1 cellular context compared by ENCODE assay signal in the genomic region with DNA sequence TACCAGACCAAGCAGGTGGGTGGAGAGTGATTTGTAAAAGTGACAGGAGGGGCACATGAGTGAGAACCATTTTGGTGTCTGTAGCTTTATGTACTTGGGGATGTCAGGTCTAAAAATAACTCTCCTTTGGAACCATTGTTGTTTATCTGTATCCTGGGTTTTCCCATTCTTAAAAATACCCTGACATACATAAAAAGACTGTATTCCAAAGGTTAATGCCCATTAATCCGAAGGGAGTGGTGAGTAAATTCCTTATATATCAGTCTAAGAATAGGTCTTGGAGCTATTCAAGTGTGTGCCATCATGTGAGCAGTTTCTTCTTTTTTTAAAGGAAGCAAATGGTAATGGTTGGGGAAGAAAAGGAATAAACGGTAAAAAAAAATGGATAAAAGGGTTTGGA.
TF ChIP-seq lines count a peak whose summit lies in the region.

No MANE protein-coding gene starts in this region.

TF ChIP-seq in GM23338, 12 proteins besides CTCF, POLR2A, EP300 and RAD21:
- TF ChIP-seq, protein P1, sequence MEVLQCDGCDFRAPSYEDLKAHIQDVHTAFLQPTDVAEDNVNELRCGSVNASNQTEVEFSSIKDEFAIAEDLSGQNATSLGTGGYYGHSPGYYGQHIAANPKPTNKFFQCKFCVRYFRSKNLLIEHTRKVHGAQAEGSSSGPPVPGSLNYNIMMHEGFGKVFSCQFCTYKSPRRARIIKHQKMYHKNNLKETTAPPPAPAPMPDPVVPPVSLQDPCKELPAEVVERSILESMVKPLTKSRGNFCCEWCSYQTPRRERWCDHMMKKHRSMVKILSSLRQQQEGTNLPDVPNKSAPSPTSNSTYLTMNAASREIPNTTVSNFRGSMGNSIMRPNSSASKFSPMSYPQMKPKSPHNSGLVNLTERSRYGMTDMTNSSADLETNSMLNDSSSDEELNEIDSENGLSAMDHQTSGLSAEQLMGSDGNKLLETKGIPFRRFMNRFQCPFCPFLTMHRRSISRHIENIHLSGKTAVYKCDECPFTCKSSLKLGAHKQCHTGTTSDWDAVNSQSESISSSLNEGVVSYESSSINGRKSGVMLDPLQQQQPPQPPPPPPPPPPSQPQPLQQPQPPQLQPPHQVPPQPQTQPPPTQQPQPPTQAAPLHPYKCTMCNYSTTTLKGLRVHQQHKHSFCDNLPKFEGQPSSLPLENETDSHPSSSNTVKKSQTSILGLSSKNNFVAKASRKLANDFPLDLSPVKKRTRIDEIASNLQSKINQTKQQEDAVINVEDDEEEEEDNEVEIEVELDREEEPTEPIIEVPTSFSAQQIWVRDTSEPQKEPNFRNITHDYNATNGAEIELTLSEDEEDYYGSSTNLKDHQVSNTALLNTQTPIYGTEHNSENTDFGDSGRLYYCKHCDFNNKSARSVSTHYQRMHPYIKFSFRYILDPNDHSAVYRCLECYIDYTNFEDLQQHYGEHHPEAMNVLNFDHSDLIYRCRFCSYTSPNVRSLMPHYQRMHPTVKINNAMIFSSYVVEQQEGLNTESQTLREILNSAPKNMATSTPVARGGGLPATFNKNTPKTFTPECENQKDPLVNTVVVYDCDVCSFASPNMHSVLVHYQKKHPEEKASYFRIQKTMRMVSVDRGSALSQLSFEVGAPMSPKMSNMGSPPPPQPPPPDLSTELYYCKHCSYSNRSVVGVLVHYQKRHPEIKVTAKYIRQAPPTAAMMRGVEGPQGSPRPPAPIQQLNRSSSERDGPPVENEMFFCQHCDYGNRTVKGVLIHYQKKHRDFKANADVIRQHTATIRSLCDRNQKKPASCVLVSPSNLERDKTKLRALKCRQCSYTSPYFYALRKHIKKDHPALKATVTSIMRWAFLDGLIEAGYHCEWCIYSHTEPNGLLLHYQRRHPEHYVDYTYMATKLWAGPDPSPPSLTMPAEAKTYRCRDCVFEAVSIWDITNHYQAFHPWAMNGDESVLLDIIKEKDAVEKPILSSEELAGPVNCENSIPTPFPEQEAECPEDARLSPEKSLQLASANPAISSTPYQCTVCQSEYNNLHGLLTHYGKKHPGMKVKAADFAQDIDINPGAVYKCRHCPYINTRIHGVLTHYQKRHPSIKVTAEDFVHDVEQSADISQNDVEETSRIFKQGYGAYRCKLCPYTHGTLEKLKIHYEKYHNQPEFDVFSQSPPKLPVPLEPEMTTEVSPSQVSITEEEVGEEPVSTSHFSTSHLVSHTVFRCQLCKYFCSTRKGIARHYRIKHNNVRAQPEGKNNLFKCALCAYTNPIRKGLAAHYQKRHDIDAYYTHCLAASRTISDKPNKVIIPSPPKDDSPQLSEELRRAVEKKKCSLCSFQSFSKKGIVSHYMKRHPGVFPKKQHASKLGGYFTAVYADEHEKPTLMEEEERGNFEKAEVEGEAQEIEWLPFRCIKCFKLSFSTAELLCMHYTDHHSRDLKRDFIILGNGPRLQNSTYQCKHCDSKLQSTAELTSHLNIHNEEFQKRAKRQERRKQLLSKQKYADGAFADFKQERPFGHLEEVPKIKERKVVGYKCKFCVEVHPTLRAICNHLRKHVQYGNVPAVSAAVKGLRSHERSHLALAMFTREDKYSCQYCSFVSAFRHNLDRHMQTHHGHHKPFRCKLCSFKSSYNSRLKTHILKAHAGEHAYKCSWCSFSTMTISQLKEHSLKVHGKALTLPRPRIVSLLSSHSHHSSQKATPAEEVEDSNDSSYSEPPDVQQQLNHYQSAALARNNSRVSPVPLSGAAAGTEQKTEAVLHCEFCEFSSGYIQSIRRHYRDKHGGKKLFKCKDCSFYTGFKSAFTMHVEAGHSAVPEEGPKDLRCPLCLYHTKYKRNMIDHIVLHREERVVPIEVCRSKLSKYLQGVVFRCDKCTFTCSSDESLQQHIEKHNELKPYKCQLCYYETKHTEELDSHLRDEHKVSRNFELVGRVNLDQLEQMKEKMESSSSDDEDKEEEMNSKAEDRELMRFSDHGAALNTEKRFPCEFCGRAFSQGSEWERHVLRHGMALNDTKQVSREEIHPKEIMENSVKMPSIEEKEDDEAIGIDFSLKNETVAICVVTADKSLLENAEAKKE (CRISPR knock-in tag; IDR thresholded peaks at IDR 0.05), result no peak
- TF ChIP-seq, protein P2, sequence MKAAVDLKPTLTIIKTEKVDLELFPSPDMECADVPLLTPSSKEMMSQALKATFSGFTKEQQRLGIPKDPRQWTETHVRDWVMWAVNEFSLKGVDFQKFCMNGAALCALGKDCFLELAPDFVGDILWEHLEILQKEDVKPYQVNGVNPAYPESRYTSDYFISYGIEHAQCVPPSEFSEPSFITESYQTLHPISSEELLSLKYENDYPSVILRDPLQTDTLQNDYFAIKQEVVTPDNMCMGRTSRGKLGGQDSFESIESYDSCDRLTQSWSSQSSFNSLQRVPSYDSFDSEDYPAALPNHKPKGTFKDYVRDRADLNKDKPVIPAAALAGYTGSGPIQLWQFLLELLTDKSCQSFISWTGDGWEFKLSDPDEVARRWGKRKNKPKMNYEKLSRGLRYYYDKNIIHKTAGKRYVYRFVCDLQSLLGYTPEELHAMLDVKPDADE (IDR thresholded peaks at IDR 0.05), result no peak
- TF ChIP-seq NANOG (IDR thresholded peaks at IDR 0.05; ENCODE audit: borderline replicate concordance) (no peak), EZH2 (IDR thresholded peaks at IDR 0.05; ENCODE audit: low read depth, unreplicated experiment) (no peak), ZNF331 (CRISPR knock-in tag; IDR thresholded peaks at IDR 0.05; ENCODE audit: low read depth) (no peak), ZNF114 (CRISPR knock-in tag; IDR thresholded peaks at IDR 0.05) (no peak)
